Comparison of ENCODE assay signal across 34 cellular contexts in genomic region chr5:28666075-28666474, GRCh38.
"Had no signal": no experiment of that assay in that cellular context is flagged by ENCODE, and none has a peak within 500 bp of the region (broad histone marks: within the 10 kb centered on the region; RNA-seq: fewer than 3 reads in every experiment).

No MANE protein-coding gene starts in this region.

- H3K27me3 ChIP-seq: MG63 had no signal

- DNase-seq: Karpas-422, MG63, MV-4-11, NCI-H1048, NCI-H1092, NCI-H1092 treated with DMSO at 0.1 percent for 48 hours, NCI-H1105, NCI-H1105 treated with DMSO at 0.1 percent for 48 hours, NCI-H1417, NCI-H1417 treated with DMSO at 0.1 percent for 48 hours, NCI-H1436, NCI-H1436 treated with DMSO at 0.1 percent for 48 hours, NCI-H146, NCI-H1694, NCI-H1694 treated with DMSO at 0.1 percent for 48 hours, NCI-H187, NCI-H187 treated with DMSO at 0.1 percent for 48 hours, NCI-H1930, NCI-H2029, NCI-H2029 treated with DMSO at 0.1 percent for 48 hours, NCI-H2081, NCI-H2081 treated with DMSO at 0.1 percent for 48 hours, NCI-H2107, NCI-H2171, NCI-H2171 treated with DMSO at 0.1 percent for 48 hours, NCI-H2227 treated with DMSO at 0.1 percent for 48 hours, NCI-H226, NCI-H345, NCI-H446, NCI-H446 treated with DMSO at 0.1 percent for 48 hours, NCI-H510A, NCI-H510A treated with DMSO at 0.1 percent for 48 hours, NCI-H524, NCI-H524 treated with DMSO at 0.1 percent for 48 hours had no signal

- H3K4me3 ChIP-seq: MG63 had no signal

- H3K36me3 ChIP-seq: MG63 had no signal
